In the genomic region with DNA sequence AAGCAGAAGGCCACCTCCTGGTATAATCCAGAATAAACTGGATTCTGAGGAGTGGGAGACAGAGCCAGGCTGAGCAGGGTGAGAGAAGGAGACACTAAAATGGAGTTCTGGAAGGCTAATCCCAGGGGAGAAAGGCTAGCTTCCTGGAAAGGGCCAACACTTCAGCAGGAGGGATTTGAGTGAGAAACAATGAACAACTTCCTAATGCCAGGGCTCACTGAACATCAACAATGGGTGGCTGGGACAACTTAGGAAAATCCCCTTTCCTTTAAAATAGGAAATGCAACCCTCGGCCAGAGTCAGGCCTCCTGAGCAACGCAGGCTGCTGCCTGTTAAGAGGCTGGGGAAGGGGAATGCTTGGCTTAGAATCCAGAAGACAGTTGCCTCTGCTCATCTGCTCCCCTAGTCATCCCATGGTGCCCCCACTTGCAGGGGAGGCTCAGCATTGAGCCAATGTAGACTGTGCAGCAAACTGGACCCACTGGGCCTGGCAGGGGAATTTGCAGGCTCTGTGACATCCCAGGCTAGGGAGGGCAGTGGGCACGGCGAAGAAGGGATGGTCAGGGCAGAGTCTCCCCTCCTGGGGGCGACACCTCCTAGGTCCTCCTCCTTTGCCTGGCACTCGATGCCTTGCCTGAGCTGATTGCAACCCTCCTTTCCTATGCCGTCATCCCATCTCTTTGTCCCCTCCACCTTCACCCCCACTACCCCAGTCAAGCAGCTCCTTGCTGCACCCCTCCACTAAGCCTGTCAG, we compare ENCODE assay signal across 20 cellular contexts.
A peak's percentile ranks its signal among the peaks of the same experiment; 100 is the strongest.
DNase-seq lines count a peak whose midpoint lies in the region; ATAC-seq and TF ChIP-seq lines count a peak whose summit lies in the region.
"Had no signal": no experiment of that assay in that cellular context is flagged by ENCODE, and none has a peak within 500 bp of the region (broad histone marks: within the 10 kb centered on the region; RNA-seq: fewer than 3 reads in every experiment).

No MANE protein-coding gene starts in this region.

- H2AFZ ChIP-seq in neuronal stem cell (ENCODE audit: low read length), result peak overlapping the region; percentile 41

- no peak overlapping the region for H3K4me3 Mint-ChIP-seq in stimulated activated naive B cell treated with anti-CD40 and anti-IgM and Interleukin-4, amounts not matched to agents 10 μg/mL and 1 μg/mL and 100 μg/mL, for 72 hours
- H3K4me3 Mint-ChIP-seq: activated CD8-positive, alpha-beta T cell treated with anti-CD3 and anti-CD28 coated beads for 36 hours; activated naive CD8-positive, alpha-beta T cell treated with anti-CD3 and anti-CD28 coated beads, Interleukin-2, amount 10 ng/mL, durations not matched to agents 7 days and 5 days; CD4-positive, alpha-beta T cell had no signal

- no peak overlapping the region for H3K4ac ChIP-seq in neuronal stem cell (ENCODE audit: low read length)

- H3K27ac ChIP-seq in heart right ventricle (peak overlapping the region in 9 of 10 donors; percentile 28 to 96 (median 53)), neuronal stem cell (replicated peaks; ENCODE audit: low read length) (no peak overlapping the region), upper lobe of right lung (peak overlapping the region; percentile 30)
- H3K27ac ChIP-seq: epithelial cell of prostate, vagina had no signal

- H2BK5ac ChIP-seq in neuronal stem cell (ENCODE audit: low read length), result no peak overlapping the region

- H3K9ac ChIP-seq in neuronal stem cell (ENCODE audit: low read depth, low read length, poor library complexity), result no peak overlapping the region

- peak overlapping the region; percentile 19 for H3K4me2 ChIP-seq in neuronal stem cell (ENCODE audit: insufficient read depth, low read length, poor library complexity, severe bottlenecking)

- H4K8ac ChIP-seq in neuronal stem cell (ENCODE audit: low read depth, low read length), result no peak overlapping the region

- H3K9me3 ChIP-seq in heart right ventricle (no peaks in the 10 kb centered on the region), neuronal stem cell (replicated peaks in 1 of 2; ENCODE audit: control insufficient read depth in 2 of 2, insufficient read depth in 1 of 2, low read depth in 1 of 2, low read length in 2 of 2) (no peaks in the 10 kb centered on the region), upper lobe of right lung (no peaks in the 10 kb centered on the region)
- H3K9me3 ChIP-seq: vagina had no signal

- intact Hi-C loops in heart right ventricle (cut with DNase I) (loop anchor here in 1 of 10 donors (10.0 kb wide), 1 partner anchor 55 kb away; no protein-coding TSS in a partner anchor), left cardiac atrium (cut with DNase I) (no loop called here), upper lobe of right lung (cut with DNase I) (no loop called here)

- no peaks in the 10 kb centered on the region for H3K9me3 Mint-ChIP-seq in stimulated activated naive B cell treated with anti-CD40 and anti-IgM and Interleukin-4, amounts not matched to agents 10 μg/mL and 1 μg/mL and 100 μg/mL, for 72 hours
- H3K9me3 Mint-ChIP-seq: activated CD8-positive, alpha-beta T cell treated with anti-CD3 and anti-CD28 coated beads for 36 hours; activated naive CD8-positive, alpha-beta T cell treated with anti-CD3 and anti-CD28 coated beads, Interleukin-2, amount 10 ng/mL, durations not matched to agents 7 days and 5 days; CD4-positive, alpha-beta T cell had no signal

- 59 to 65% methylated on average over 7 of the region's 7 CpGs for WGBS in heart right ventricle, 2 donors
- WGBS in neuronal stem cell (ENCODE audit: extremely low coverage in 2 of 2, insufficient read length in 2 of 2, insufficient replicate concordance in 1 of 2), 2 donors, result no CpG with 5 or more reads among the region's 7 CpGs

- no peak for DNase-seq in heart right ventricle
- no peak for DNase-seq in left cardiac atrium
- peak; percentile 72 for DNase-seq in fibroblast of pulmonary artery (ENCODE audit: low read depth)
- DNase-seq in neuronal stem cell (ENCODE audit: low spot score), result peak; percentile 37
- no peak for DNase-seq in upper lobe of right lung
- no peak for DNase-seq in stimulated activated naive B cell treated with anti-CD40 and anti-IgM and Interleukin-4, amounts not matched to agents 10 μg/mL and 1 μg/mL and 100 μg/mL, for 72 hours
- DNase-seq in NCI-H187 (lab: John Stamatoyannopoulos, UW), result no peak
- DNase-seq: activated CD8-positive, alpha-beta T cell treated with anti-CD3 and anti-CD28 coated beads for 36 hours; activated naive CD8-positive, alpha-beta T cell treated with anti-CD3 and anti-CD28 coated beads, Interleukin-2, amount 10 ng/mL, durations not matched to agents 7 days and 5 days; CD4-positive, alpha-beta T cell; central memory CD4-positive, alpha-beta T cell; DMS79 treated with DMSO at 0.1 percent for 48 hours; KG1; NCI-H1048; NCI-H2171 treated with DMSO at 0.1 percent for 48 hours; RPMI8226; small intestine had no signal

- no peak for ATAC-seq in heart right ventricle
- no peak for ATAC-seq in left cardiac atrium
- ATAC-seq in upper lobe of right lung, result no peak
- ATAC-seq in stimulated activated naive B cell treated with anti-CD40 and anti-IgM and Interleukin-4, amounts not matched to agents 10 μg/mL and 1 μg/mL and 100 μg/mL, for 72 hours (replicated peaks), result no peak
- ATAC-seq in GM19395 (IDR thresholded peaks at IDR 0.05; ENCODE audit: unreplicated experiment), result no peak
- ATAC-seq: activated CD8-positive, alpha-beta T cell treated with anti-CD3 and anti-CD28 coated beads for 36 hours had no signal

- H3K4me1 ChIP-seq in heart right ventricle (peaks cover 46 to 100% (median 99%) of the 10 kb centered on the region in 9 donors), neuronal stem cell (ENCODE audit: control insufficient read depth in 2 of 2, insufficient read depth in 1 of 2, low read depth in 1 of 2, low read length in 2 of 2) (peaks cover 11 to 24% of the 10 kb centered on the region in 2 donors), upper lobe of right lung (peaks cover 49% of the 10 kb centered on the region)

- no peak overlapping the region for H2BK12ac ChIP-seq in neuronal stem cell (ENCODE audit: low read length)

- no peak overlapping the region for H3K14ac ChIP-seq in neuronal stem cell (ENCODE audit: low read length)

- no peak overlapping the region for H2BK120ac ChIP-seq in neuronal stem cell (ENCODE audit: low read depth, low read length)

- H3K36me3 ChIP-seq in heart right ventricle (peaks cover 0 to 100% (median 49%) of the 10 kb centered on the region in 9 donors), neuronal stem cell (replicated peaks in 1 of 2; ENCODE audit: control insufficient read depth in 2 of 2, insufficient read depth in 2 of 2, low read length in 2 of 2) (no peaks in the 10 kb centered on the region), upper lobe of right lung (peaks cover 96% of the 10 kb centered on the region)

- TF ChIP-seq CTCF in heart right ventricle (IDR thresholded peaks at IDR 0.05) (no peak), fibroblast of pulmonary artery (IDR thresholded peaks at IDR 0.05; ENCODE audit: low read length, missing control alignments) (no peak), upper lobe of right lung (IDR thresholded peaks at IDR 0.05) (no peak)

- peaks cover 0 to 2% of the 10 kb centered on the region in 2 donors for H3K4me1 Mint-ChIP-seq in stimulated activated naive B cell treated with anti-CD40 and anti-IgM and Interleukin-4, amounts not matched to agents 10 μg/mL and 1 μg/mL and 100 μg/mL, for 72 hours
- H3K4me1 Mint-ChIP-seq: activated naive CD8-positive, alpha-beta T cell treated with anti-CD3 and anti-CD28 coated beads, Interleukin-2, amount 10 ng/mL, durations not matched to agents 7 days and 5 days had no signal

- H2BK15ac ChIP-seq in neuronal stem cell (ENCODE audit: low read length), result no peak overlapping the region

- peak overlapping the region; percentile 58 for H3K18ac ChIP-seq in neuronal stem cell (ENCODE audit: low read length)

- H3K27me3 ChIP-seq in heart right ventricle (no peaks in the 10 kb centered on the region), neuronal stem cell (ENCODE audit: control insufficient read depth in 3 of 3, insufficient read depth in 3 of 3, low read depth in 1 of 3, low read length in 3 of 3) (peaks cover 0 to 33% (median 0%) of the 10 kb centered on the region in 3 experiments), upper lobe of right lung (no peaks in the 10 kb centered on the region)
- H3K27me3 ChIP-seq: vagina had no signal

- H3K23ac ChIP-seq in neuronal stem cell (ENCODE audit: low read depth, low read length, poor library complexity), result peak overlapping the region; percentile 35

- H3K79me1 ChIP-seq in neuronal stem cell (ENCODE audit: low read depth, low read length), result no peaks in the 10 kb centered on the region

- no peak overlapping the region for H4K91ac ChIP-seq in neuronal stem cell (ENCODE audit: low read depth, low read length, poor library complexity)

- H3K36me3 Mint-ChIP-seq in stimulated activated naive B cell treated with anti-CD40 and anti-IgM and Interleukin-4, amounts not matched to agents 10 μg/mL and 1 μg/mL and 100 μg/mL, for 72 hours, result no peaks in the 10 kb centered on the region
- H3K36me3 Mint-ChIP-seq: activated naive CD8-positive, alpha-beta T cell treated with anti-CD3 and anti-CD28 coated beads, Interleukin-2, amount 10 ng/mL, durations not matched to agents 7 days and 5 days had no signal

- peaks cover 4 to 5% of the 10 kb centered on the region in 2 donors for H3K27me3 Mint-ChIP-seq in stimulated activated naive B cell treated with anti-CD40 and anti-IgM and Interleukin-4, amounts not matched to agents 10 μg/mL and 1 μg/mL and 100 μg/mL, for 72 hours
- H3K27me3 Mint-ChIP-seq: activated CD8-positive, alpha-beta T cell treated with anti-CD3 and anti-CD28 coated beads for 36 hours; activated naive CD8-positive, alpha-beta T cell treated with anti-CD3 and anti-CD28 coated beads, Interleukin-2, amount 10 ng/mL, durations not matched to agents 7 days and 5 days; CD4-positive, alpha-beta T cell had no signal

- peak overlapping the region; percentile 38 for H2AK5ac ChIP-seq in neuronal stem cell (ENCODE audit: low read depth, low read length)

- H3K4me3 ChIP-seq in heart right ventricle (no peak overlapping the region), fibroblast of pulmonary artery (replicated peaks; ENCODE audit: low read depth, low read length) (no peak overlapping the region), neuronal stem cell (ENCODE audit: low read length in 2 of 2) (no peak overlapping the region), upper lobe of right lung (no peak overlapping the region)
- H3K4me3 ChIP-seq: vagina had no signal

- H3K27ac Mint-ChIP-seq in stimulated activated naive B cell treated with anti-CD40 and anti-IgM and Interleukin-4, amounts not matched to agents 10 μg/mL and 1 μg/mL and 100 μg/mL, for 72 hours, result no peak overlapping the region
- H3K27ac Mint-ChIP-seq: activated CD8-positive, alpha-beta T cell treated with anti-CD3 and anti-CD28 coated beads for 36 hours; activated naive CD8-positive, alpha-beta T cell treated with anti-CD3 and anti-CD28 coated beads, Interleukin-2, amount 10 ng/mL, durations not matched to agents 7 days and 5 days; CD4-positive, alpha-beta T cell had no signal

Comparison
In these comparisons a context has a peak if more than half of its experiments do, and no peak if none do; other contexts are left out.
1. DNase-seq: peak in fibroblast of pulmonary artery (single experiment) and neuronal stem cell (single experiment); none in heart right ventricle (0 of 2), left cardiac atrium (single experiment), upper lobe of right lung (single experiment), stimulated activated naive B cell treated with anti-CD40 and anti-IgM and Interleukin-4, amounts not matched to agents 10 μg/mL and 1 μg/mL and 100 μg/mL, for 72 hours (single experiment) and NCI-H187 (0 of 2).